Comparison of ENCODE assay signal across 4 cellular contexts in genomic region chr16:1897692-1898091, GRCh38. TPM values are rescaled to one million over a fixed set of nuclear protein-coding genes. Genes with fewer than 3 reads are reported as not detected.
"Had no signal": no experiment of that assay in that cellular context is flagged by ENCODE, and none has a peak within 500 bp of the region (broad histone marks: within the 10 kb centered on the region; RNA-seq: fewer than 3 reads in every experiment).

No MANE protein-coding gene starts in this region.

RNA-seq across cellular contexts. Expression of gene HS3ST6, which starts 20.5 kb away (rescaled TPM):
- total RNA-seq: LHCN-M2, M059J, MCF 10A had no signal

RNA-seq across cellular contexts. Expression of gene MEIOB, which starts 25.7 kb away (rescaled TPM):
- total RNA-seq: LHCN-M2, MCF 10A had no signal

RNA-seq across cellular contexts. Expression of gene RPL3L, which starts 56.8 kb away (rescaled TPM):
- total RNA-seq: LHCN-M2, M059J, MCF 10A, NCI-H460 had no signal
